In genomic region chrX:40090050-40090804, GRCh38 we compare ENCODE assay signal across 9 cellular contexts. TPM values are rescaled to one million over a fixed set of nuclear protein-coding genes. Genes with fewer than 3 reads are reported as not detected.
A peak's percentile ranks its signal among the peaks of the same experiment; 100 is the strongest.
DNase-seq lines count a peak whose midpoint lies in the region; ATAC-seq, FAIRE-seq and TF ChIP-seq lines count a peak whose summit lies in the region.
"Had no signal": no experiment of that assay in that cellular context is flagged by ENCODE, and none has a peak within 500 bp of the region (broad histone marks: within the 10 kb centered on the region; RNA-seq: fewer than 3 reads in every experiment).

No MANE protein-coding gene starts in this region.

- H3K27ac Mint-ChIP-seq in CD14-positive monocyte (no peak overlapping the region), neural progenitor cell (no peak overlapping the region)

- H3F3A ChIP-seq in neural progenitor cell (ENCODE audit: low read depth): peaks cover 66% of the 10 kb centered on the region

- DNase-seq in CD14-positive monocyte (ENCODE audit: low spot score) (no peak), Panc1 (ENCODE audit: low read depth, low spot score) (no peak), fibroblast of lung (ENCODE audit: low read depth in 2 of 2) (no peak), neural progenitor cell (ENCODE audit: low spot score) (peak; percentile 67), RCC 7860 (ENCODE audit: low spot score) (no peak), epidermal melanocyte (ENCODE audit: insufficient read length, low spot score) (no peak), NK-92 (lab: John Stamatoyannopoulos, UW; ENCODE audit: unreplicated experiment) (no peak)
- DNase-seq: stimulated activated naive CD4-positive, alpha-beta T cell had no signal

- H2AFZ ChIP-seq in fibroblast of lung (ENCODE audit: low read length): no peak overlapping the region
- no peak overlapping the region for H2AFZ ChIP-seq in neural progenitor cell (replicated peaks)

- H3K9ac ChIP-seq in fibroblast of lung (ENCODE audit: insufficient read depth, low read length) (no peak overlapping the region), neural progenitor cell (no peak overlapping the region)

- H3K27me3 Mint-ChIP-seq in CD14-positive monocyte (ENCODE audit: low read depth in 3 of 3) (peaks cover 2 to 80% (median 31%) of the 10 kb centered on the region in 3 donors), neural progenitor cell (ENCODE audit: insufficient read depth, low read depth) (peaks cover 11% of the 10 kb centered on the region)

- no peaks in the 10 kb centered on the region for H3K9me3 ChIP-seq in Panc1 (ENCODE audit: control insufficient read depth, insufficient read depth, low read depth, low read length)
- H3K9me3 ChIP-seq in fibroblast of lung (ENCODE audit: control insufficient read depth, insufficient read depth, low read depth, low read length): no peaks in the 10 kb centered on the region
- no peaks in the 10 kb centered on the region for H3K9me3 ChIP-seq in neural progenitor cell (ENCODE audit: low read depth)

- H3K36me3 Mint-ChIP-seq in CD14-positive monocyte (peaks cover 12% of the 10 kb centered on the region in 2 donors), neural progenitor cell (no peaks in the 10 kb centered on the region)

- POLR2A ChIA-PET in Panc1 (lab: Charles Lee): interaction anchor here (1.7 kb wide), 1 partner anchor 20 kb away, joined by 3 read pairs; no protein-coding TSS in a partner anchor

- H3K4me1 ChIP-seq in Panc1 (ENCODE audit: control insufficient read depth, insufficient read depth, low read length): peaks cover 31% of the 10 kb centered on the region
- H3K4me1 ChIP-seq in fibroblast of lung (ENCODE audit: control insufficient read depth, extremely low read depth, insufficient read depth, low read length): peaks cover 26% of the 10 kb centered on the region
- H3K4me1 ChIP-seq in neural progenitor cell: peaks cover 78% of the 10 kb centered on the region

- ATAC-seq in Panc1: peak; percentile 57
- no peak for ATAC-seq in HG02981 (IDR thresholded peaks at IDR 0.05; ENCODE audit: unreplicated experiment)

- intact Hi-C loops in CD14-positive monocyte (cut with micrococcal nuclease): no loop called here
- intact Hi-C loops in Panc1 (cut with micrococcal nuclease; ENCODE audit: unreplicated experiment): loop anchor here (5.0 kb wide), 1 partner anchor 82 kb away; no protein-coding TSS in a partner anchor

- H3K4me3 Mint-ChIP-seq in CD14-positive monocyte: peak overlapping the region; percentile 41 to 53
- peak overlapping the region; percentile 77 for H3K4me3 Mint-ChIP-seq in neural progenitor cell

- TF ChIP-seq CTCF in CD14-positive monocyte (IDR thresholded peaks at IDR 0.05) (no peak), Panc1 (IDR thresholded peaks at IDR 0.05) (no peak), fibroblast of lung (conservative IDR thresholded peaks at IDR 0.05 in 1 of 2, IDR thresholded peaks at IDR 0.05 in 1 of 2; ENCODE audit: low read depth in 1 of 2, low read length in 2 of 2) (no peak), neural progenitor cell (IDR thresholded peaks at IDR 0.05) (peak; percentile 5)

- no TSS peak for BruUV-seq in Panc1 (replicated peaks; lab: Mats Ljungman, UMichigan)

- in situ Hi-C loops in Panc1 (cut with HindIII; ENCODE audit: low pct_unique_long_range_greater_than_20kb, low sequenced_read_pairs): no loop called here

- no peaks in the 10 kb centered on the region for H3K27me3 ChIP-seq in Panc1 (ENCODE audit: control insufficient read depth, insufficient read depth, low read length)
- H3K27me3 ChIP-seq in fibroblast of lung (ENCODE audit: control insufficient read depth, insufficient read depth, low read length): no peaks in the 10 kb centered on the region
- H3K27me3 ChIP-seq in neural progenitor cell: peaks cover 92% of the 10 kb centered on the region

- H4K20me1 ChIP-seq in fibroblast of lung (ENCODE audit: control insufficient read depth, extremely low read depth, insufficient read depth, low read length) (no peaks in the 10 kb centered on the region), neural progenitor cell (ENCODE audit: low read depth) (peaks cover 100% of the 10 kb centered on the region)

- H3K4me1 Mint-ChIP-seq in CD14-positive monocyte (peaks cover 55% of the 10 kb centered on the region), neural progenitor cell (peaks cover 66% of the 10 kb centered on the region)

- CTCF ChIA-PET in Panc1 (lab: Charles Lee): no interaction called here

- H3K4me2 ChIP-seq in fibroblast of lung (ENCODE audit: extremely low read depth, insufficient read depth, low read length): peak overlapping the region; percentile 25
- H3K4me2 ChIP-seq in neural progenitor cell: peak overlapping the region; percentile 92

- H3K36me3 ChIP-seq in Panc1 (ENCODE audit: control insufficient read depth, insufficient read depth, low read length) (no peaks in the 10 kb centered on the region), fibroblast of lung (ENCODE audit: control insufficient read depth, insufficient read depth, low read length) (no peaks in the 10 kb centered on the region), neural progenitor cell (no peaks in the 10 kb centered on the region)

- H3K27ac ChIP-seq in Panc1 (ENCODE audit: low read length) (peak overlapping the region; percentile 79), fibroblast of lung (ENCODE audit: insufficient read depth, low read length) (no peak overlapping the region), neural progenitor cell (no peak overlapping the region)

- peak overlapping the region; percentile 53 to 64 for H3K4me3 ChIP-seq in Panc1 (ENCODE audit: low read depth in 2 of 2, low read length in 2 of 2)
- H3K4me3 ChIP-seq in fibroblast of lung (replicated peaks in 1 of 4; ENCODE audit: control extremely low read depth in 1 of 4, insufficient read depth in 1 of 4, low read depth in 3 of 4, low read length in 4 of 4): peak overlapping the region in 1 of 4 experiments; percentile 44
- peak overlapping the region; percentile 48 for H3K4me3 ChIP-seq in neural progenitor cell

- H3K9me3 Mint-ChIP-seq in CD14-positive monocyte (peaks cover 0 to 22% (median 9%) of the 10 kb centered on the region in 7 donors), neural progenitor cell (peaks cover 12% of the 10 kb centered on the region)

- H3K79me2 ChIP-seq in fibroblast of lung (ENCODE audit: control insufficient read depth, insufficient read depth, low read length) (peaks cover 17% of the 10 kb centered on the region), neural progenitor cell (ENCODE audit: low read depth) (peaks cover 100% of the 10 kb centered on the region)

- no peak for FAIRE-seq in RCC 7860 (lab: Jason Lieb, UNC)

RNA-seq across cellular contexts. Expression of gene BCOR, which starts 7.5 kb away (rescaled TPM):
- polyA plus RNA-seq in CD14-positive monocyte (1 to 10 TPM; 1.1 to 2.6 TPM), fibroblast of lung (3.0 TPM in 2 replicates)
- total RNA-seq in Panc1 (2021; ENCODE audit: unreplicated experiment) (48.3 TPM), fibroblast of lung (4.9 and 5.8 TPM in 2 replicates), neural progenitor cell (ENCODE audit: low replicate concordance) (29.5 and 32.4 TPM in 2 replicates)
- polyA plus RNA-seq in Panc1 (2012; ENCODE audit: insufficient read length): 33.8 TPM
- 5.6 and 6.4 TPM in 2 replicates for polyA plus RNA-seq in fibroblast of lung (2012)
- 10.6 and 15.2 TPM in 2 replicates for polyA minus RNA-seq in fibroblast of lung (ENCODE audit: low replicate concordance)
